In the genomic region with DNA sequence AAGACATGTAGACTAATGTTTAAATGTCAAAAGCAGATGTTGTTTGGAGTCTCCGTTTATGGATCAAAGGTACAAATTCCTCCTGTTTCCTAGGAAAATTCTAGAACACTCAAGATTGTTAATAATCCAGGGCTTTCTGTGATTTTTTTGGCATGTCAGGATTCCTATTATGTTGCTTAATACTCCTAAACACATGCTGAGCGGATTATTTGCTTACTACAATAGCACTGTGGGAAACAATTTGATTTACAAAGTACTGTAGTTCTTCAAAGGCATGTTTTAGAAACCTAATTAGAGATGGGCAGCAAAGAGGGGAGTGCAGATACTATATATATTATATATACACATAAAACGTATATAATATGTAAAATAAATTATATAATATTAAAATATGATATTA, we compare ENCODE assay signal across 1 cellular context.
TF ChIP-seq lines count a peak whose summit lies in the region.

No MANE protein-coding gene starts in this region.

TF ChIP-seq in WTC11, 78 proteins besides CTCF, POLR2A, EP300 and RAD21 (continued from another document):
- TF ChIP-seq TP53 (CRISPR knock-in tag; IDR thresholded peaks at IDR 0.05) (no peak), HMGA2 (CRISPR knock-in tag; IDR thresholded peaks at IDR 0.05) (no peak), RELA (CRISPR knock-in tag; IDR thresholded peaks at IDR 0.05; ENCODE audit: borderline replicate concordance) (no peak), FOXJ3 (CRISPR knock-in tag; IDR thresholded peaks at IDR 0.05; ENCODE audit: borderline replicate concordance) (no peak), NFYB (CRISPR knock-in tag; conservative IDR thresholded peaks at IDR 0.05; ENCODE audit: low read depth) (no peak), MAX (CRISPR knock-in tag; IDR thresholded peaks at IDR 0.05) (no peak), ZNF232 (CRISPR knock-in tag; IDR thresholded peaks at IDR 0.05) (no peak), USF2 (CRISPR knock-in tag; IDR thresholded peaks at IDR 0.05) (no peak), ZNF425 (CRISPR knock-in tag; conservative IDR thresholded peaks at IDR 0.05) (no peak), RORB (CRISPR knock-in tag; IDR thresholded peaks at IDR 0.05) (no peak), OVOL2 (CRISPR knock-in tag; IDR thresholded peaks at IDR 0.05; ENCODE audit: borderline replicate concordance) (no peak), NR1H2 (CRISPR knock-in tag; IDR thresholded peaks at IDR 0.05) (no peak)
- TF ChIP-seq, protein P1, sequence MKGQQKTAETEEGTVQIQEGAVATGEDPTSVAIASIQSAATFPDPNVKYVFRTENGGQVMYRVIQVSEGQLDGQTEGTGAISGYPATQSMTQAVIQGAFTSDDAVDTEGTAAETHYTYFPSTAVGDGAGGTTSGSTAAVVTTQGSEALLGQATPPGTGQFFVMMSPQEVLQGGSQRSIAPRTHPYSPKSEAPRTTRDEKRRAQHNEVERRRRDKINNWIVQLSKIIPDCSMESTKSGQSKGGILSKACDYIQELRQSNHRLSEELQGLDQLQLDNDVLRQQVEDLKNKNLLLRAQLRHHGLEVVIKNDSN (CRISPR knock-in tag; IDR thresholded peaks at IDR 0.05): no peak
- TF ChIP-seq, protein P2, sequence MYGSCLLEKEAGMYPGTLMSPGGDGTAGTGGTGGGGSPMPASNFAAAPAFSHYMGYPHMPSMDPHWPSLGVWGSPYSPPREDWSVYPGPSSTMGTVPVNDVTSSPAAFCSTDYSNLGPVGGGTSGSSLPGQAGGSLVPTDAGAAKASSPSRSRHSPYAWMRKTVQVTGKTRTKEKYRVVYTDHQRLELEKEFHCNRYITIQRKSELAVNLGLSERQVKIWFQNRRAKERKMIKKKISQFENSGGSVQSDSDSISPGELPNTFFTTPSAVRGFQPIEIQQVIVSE (CRISPR knock-in tag; IDR thresholded peaks at IDR 0.05; ENCODE audit: borderline replicate concordance): no peak
- TF ChIP-seq, protein P3, sequence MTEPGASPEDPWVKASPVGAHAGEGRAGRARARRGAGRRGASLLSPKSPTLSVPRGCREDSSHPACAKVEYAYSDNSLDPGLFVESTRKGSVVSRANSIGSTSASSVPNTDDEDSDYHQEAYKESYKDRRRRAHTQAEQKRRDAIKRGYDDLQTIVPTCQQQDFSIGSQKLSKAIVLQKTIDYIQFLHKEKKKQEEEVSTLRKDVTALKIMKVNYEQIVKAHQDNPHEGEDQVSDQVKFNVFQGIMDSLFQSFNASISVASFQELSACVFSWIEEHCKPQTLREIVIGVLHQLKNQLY (CRISPR knock-in tag; IDR thresholded peaks at IDR 0.05): no peak
